ENCODE assay signal across 8 cellular contexts in the genomic region with DNA sequence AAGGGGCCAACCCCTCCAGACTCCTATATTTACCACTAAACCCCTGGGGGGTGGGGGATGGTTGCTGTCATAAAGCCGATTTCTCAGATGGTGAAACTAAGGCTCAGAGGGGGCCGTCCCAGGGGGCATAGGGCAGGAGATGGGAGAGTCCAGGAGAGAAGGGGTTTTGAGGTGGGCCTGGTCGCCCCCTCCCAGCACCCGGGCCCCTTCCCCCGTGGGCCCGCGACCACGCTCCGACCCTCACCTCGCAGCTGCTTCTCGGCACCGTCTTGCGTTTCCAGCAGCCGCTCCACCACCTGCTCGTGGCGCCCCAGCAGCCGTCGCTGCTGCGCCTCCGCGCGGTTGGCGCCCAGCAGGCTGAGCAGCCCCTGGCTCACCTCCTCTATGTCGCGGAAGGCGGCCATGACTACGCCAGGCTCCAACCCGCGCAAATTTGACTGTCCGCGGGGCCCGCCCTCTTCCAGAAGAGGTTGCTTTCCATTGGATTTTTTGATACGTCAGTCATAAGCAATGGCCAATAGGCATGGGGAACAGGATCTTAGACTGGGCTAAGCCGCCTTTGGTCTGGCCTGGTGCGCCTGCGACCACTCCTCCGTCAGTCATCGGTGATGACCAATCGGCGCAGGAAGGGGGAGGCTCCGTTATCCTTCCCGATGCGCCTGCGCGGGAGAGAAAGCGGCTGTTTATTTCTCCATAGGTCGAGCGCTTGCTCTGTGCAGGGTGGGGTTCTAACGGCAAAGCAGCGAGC. TPM values are rescaled to one million over a fixed set of nuclear protein-coding genes. Genes with fewer than 3 reads are reported as not detected.
DNase-seq lines count a peak whose midpoint lies in the region; ATAC-seq lines count a peak whose summit lies in the region.

A gene with protein sequence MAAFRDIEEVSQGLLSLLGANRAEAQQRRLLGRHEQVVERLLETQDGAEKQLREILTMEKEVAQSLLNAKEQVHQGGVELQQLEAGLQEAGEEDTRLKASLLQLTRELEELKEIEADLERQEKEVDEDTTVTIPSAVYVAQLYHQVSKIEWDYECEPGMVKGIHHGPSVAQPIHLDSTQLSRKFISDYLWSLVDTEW (minus strand): TSS at position 410 of the 748 bp plus-strand sequence. CDS start 6 bp downstream, at position 404.

- no peaks in the 10 kb centered on the region for H3K27me3 Mint-ChIP-seq in CD8-positive, alpha-beta memory T cell

- no peaks in the 10 kb centered on the region for H3K27me3 ChIP-seq in CD8-positive, alpha-beta memory T cell (ENCODE audit: insufficient read depth, low read length, poor library complexity, severe bottlenecking)
- H3K27me3 ChIP-seq in effector memory CD4-positive, alpha-beta T cell (replicated peaks; ENCODE audit: control insufficient read depth, insufficient read depth, low read length, poor library complexity, severe bottlenecking): no peaks in the 10 kb centered on the region

- H3K4me1 Mint-ChIP-seq in CD8-positive, alpha-beta memory T cell: peaks cover 11 to 18% (median 16%) of the 10 kb centered on the region in 3 donors

- POLR2A ChIA-PET in CD8-positive, alpha-beta memory T cell (lab: Charles Lee): interaction anchor here (0.6 to 1.4 kb wide), 2 partner anchors 60 to 195 kb away, joined by 3 to 6 read pairs; a partner anchor contains a TSS

- no peaks in the 10 kb centered on the region for H3K9me3 ChIP-seq in CD8-positive, alpha-beta memory T cell (ENCODE audit: low read length)
- H3K9me3 ChIP-seq in effector memory CD4-positive, alpha-beta T cell (ENCODE audit: control insufficient read depth, low read length): no peaks in the 10 kb centered on the region

- ATAC-seq in GM19468 (IDR thresholded peaks at IDR 0.05; ENCODE audit: extremely low read depth, unreplicated experiment): peak; percentile 95

- H3K27ac ChIP-seq in CD8-positive, alpha-beta memory T cell (ENCODE audit: low read depth, low read length): peak within 1 kb of the TSS; percentile 66
- H3K27ac ChIP-seq in effector memory CD4-positive, alpha-beta T cell (ENCODE audit: insufficient read depth, low read length, poor library complexity, severe bottlenecking): peak within 1 kb of the TSS; percentile 12

- H3K36me3 Mint-ChIP-seq in CD8-positive, alpha-beta memory T cell: no peaks in the 10 kb centered on the region

- DNase-seq in CD8-positive, alpha-beta memory T cell: peak; percentile 84 to 93 (median 89)
- DNase-seq in HS-5 (ENCODE audit: low read depth) (peak; percentile 99), lung microvascular endothelial cell (ENCODE audit: low read depth in 2 of 2) (peak; percentile 99)
- peak; percentile 96 for DNase-seq in NK-92 treated with Interleukin-12 subunit alpha and Interleukin-12 subunit beta, amount 100 ng/mL, for 24 hours (lab: John Stamatoyannopoulos, UW)
- DNase-seq in activated CD8-positive, alpha-beta memory T cell treated with anti-CD3 and anti-CD28 coated beads for 24 hours: peak; percentile 94
- peak; percentile 77 to 88 (median 83) for DNase-seq in effector memory CD4-positive, alpha-beta T cell
- DNase-seq in stimulated activated CD4-positive, alpha-beta T cell treated with anti-CD3 and anti-CD28 coated beads, TNF-alpha, amount 100 ng/mL, for 48 hours (ENCODE audit: low read depth in 3 of 3): peak; percentile 82 to 94 (median 88)

- peak within 1 kb of the TSS; percentile 83 for H3K4me3 ChIP-seq in CD8-positive, alpha-beta memory T cell (ENCODE audit: low read length)
- H3K4me3 ChIP-seq in effector memory CD4-positive, alpha-beta T cell (ENCODE audit: insufficient read depth, low read depth, low read length, poor library complexity, severe bottlenecking): peak within 1 kb of the TSS; percentile 55

- H3K36me3 ChIP-seq in CD8-positive, alpha-beta memory T cell (ENCODE audit: insufficient read depth, low read length): no peaks in the 10 kb centered on the region
- H3K36me3 ChIP-seq in effector memory CD4-positive, alpha-beta T cell (ENCODE audit: control insufficient read depth, insufficient read depth, low read length): no peaks in the 10 kb centered on the region

- H3K9me3 Mint-ChIP-seq in CD8-positive, alpha-beta memory T cell: peaks cover 0 to 2% (median 0%) of the 10 kb centered on the region in 5 donors

- CTCF ChIA-PET in CD8-positive, alpha-beta memory T cell (lab: Charles Lee): interaction anchor here (0.9 to 2.2 kb wide), 3 partner anchors 30 to 227 kb away, joined by 3 to 6 read pairs (median 4); no protein-coding TSS in a partner anchor

- H3K4me1 ChIP-seq in CD8-positive, alpha-beta memory T cell (ENCODE audit: insufficient read depth, low read length): peaks cover 6% of the 10 kb centered on the region
- peaks cover 14% of the 10 kb centered on the region for H3K4me1 ChIP-seq in effector memory CD4-positive, alpha-beta T cell (ENCODE audit: control insufficient read depth, insufficient read depth, low read length, poor library complexity, severe bottlenecking)

- peak within 1 kb of the TSS; percentile 79 to 92 (median 87) for H3K4me3 Mint-ChIP-seq in CD8-positive, alpha-beta memory T cell

- peak within 1 kb of the TSS; percentile 30 to 83 (median 52) for H3K27ac Mint-ChIP-seq in CD8-positive, alpha-beta memory T cell

RNA-seq across cellular contexts. Expression of the gene that starts here (rescaled TPM):
- 10 to 100 TPM; 35.3 to 37.2 TPM for total RNA-seq in CD8-positive, alpha-beta memory T cell
- polyA plus RNA-seq in CD8-positive, alpha-beta memory T cell: not detected
- total RNA-seq in lung microvascular endothelial cell: 14.3 and 35.7 TPM in 2 replicates

Comparison
In these comparisons a context has a peak if more than half of its experiments do, and no peak if none do; other contexts are left out.
1. Peak in every context shown above with its lines: DNase-seq, ATAC-seq, H3K4me3 ChIP-seq and H3K27ac ChIP-seq.